Comparison of ENCODE assay signal across 10 cellular contexts in the genomic region with DNA sequence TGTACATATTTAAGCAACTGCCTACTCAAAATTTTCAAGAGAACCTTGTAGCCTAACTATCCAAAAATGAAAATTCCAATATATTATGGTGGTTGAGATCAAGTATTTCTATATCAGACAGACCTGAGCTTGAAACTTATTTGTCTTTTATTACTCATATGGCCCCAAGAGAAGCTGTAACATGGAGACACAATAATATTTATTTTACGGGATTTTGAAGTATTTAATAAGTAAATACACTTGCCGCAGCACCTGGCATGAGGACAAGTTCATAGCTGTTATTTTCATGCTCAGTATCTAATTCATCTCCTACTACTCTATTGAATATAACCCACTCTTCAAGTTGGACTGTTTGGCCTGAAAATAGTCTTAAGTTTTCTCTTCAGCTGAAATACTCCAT. TPM values are rescaled to one million over a fixed set of nuclear protein-coding genes. Genes with fewer than 3 reads are reported as not detected.
A peak's percentile ranks its signal among the peaks of the same experiment; 100 is the strongest.
DNase-seq lines count a peak whose midpoint lies in the region; ATAC-seq lines count a peak whose summit lies in the region.
"Had no signal": no experiment of that assay in that cellular context is flagged by ENCODE, and none has a peak within 500 bp of the region (broad histone marks: within the 10 kb centered on the region; RNA-seq: fewer than 3 reads in every experiment).

No MANE protein-coding gene starts in this region.

- no peak overlapping the region for H2AFZ ChIP-seq in mesenchymal stem cell (ENCODE audit: low read depth, low read length)

- H3K27me3 Mint-ChIP-seq in activated naive CD8-positive, alpha-beta T cell = no peaks in the 10 kb centered on the region
- peaks cover 2% of the 10 kb centered on the region for H3K27me3 Mint-ChIP-seq in activated naive CD8-positive, alpha-beta T cell treated with anti-CD3 and anti-CD28 coated beads, Interleukin-2, amount 50 U/mL, for 24 hours

- no peak overlapping the region for H2BK15ac ChIP-seq in mesenchymal stem cell (ENCODE audit: low read depth, poor library complexity, severe bottlenecking)

- H4K91ac ChIP-seq in mesenchymal stem cell (ENCODE audit: low read length) = no peak overlapping the region

- H3K36me3 Mint-ChIP-seq in activated naive CD8-positive, alpha-beta T cell = peaks cover 2% of the 10 kb centered on the region
- no peaks in the 10 kb centered on the region for H3K36me3 Mint-ChIP-seq in activated naive CD8-positive, alpha-beta T cell treated with anti-CD3 and anti-CD28 coated beads, Interleukin-2, amount 50 U/mL, for 24 hours (ENCODE audit: low read depth)

- DNase-seq in activated naive CD8-positive, alpha-beta T cell treated with anti-CD3 and anti-CD28 coated beads, Interleukin-2, amount 50 U/mL, for 24 hours = no peak
- DNase-seq in caudate nucleus (lab: John Stamatoyannopoulos, UW) = no peak
- DNase-seq in mesenchymal stem cell = no peak
- DNase-seq in stimulated activated CD4-positive, alpha-beta T cell treated with anti-CD3 and anti-CD28 coated beads, Interleukin-12 subunit alpha, Interleukin-12 subunit beta, amount 100 ng/mL, for 4 hours = no peak
- DNase-seq: NCI-H345, T-helper 1 cell had no signal

- peaks cover 2% of the 10 kb centered on the region for H3K4me1 Mint-ChIP-seq in activated naive CD8-positive, alpha-beta T cell (ENCODE audit: low read depth)
- peaks cover 2% of the 10 kb centered on the region for H3K4me1 Mint-ChIP-seq in activated naive CD8-positive, alpha-beta T cell treated with anti-CD3 and anti-CD28 coated beads, Interleukin-2, amount 50 U/mL, for 24 hours

- H3K27ac ChIP-seq in caudate nucleus (ENCODE audit: low read depth, low read length) = peak overlapping the region; percentile 60
- H3K27ac ChIP-seq in mesenchymal stem cell (ENCODE audit: low read length, poor library complexity, severe bottlenecking) = no peak overlapping the region
- peak overlapping the region; percentile 79 for H3K27ac ChIP-seq in urinary bladder (ENCODE audit: low read depth)

- peak overlapping the region; percentile 55 for H3K4me3 Mint-ChIP-seq in activated naive CD8-positive, alpha-beta T cell
- H3K4me3 Mint-ChIP-seq in activated naive CD8-positive, alpha-beta T cell treated with anti-CD3 and anti-CD28 coated beads, Interleukin-2, amount 50 U/mL, for 24 hours = no peak overlapping the region

- H3K9me3 Mint-ChIP-seq in activated naive CD8-positive, alpha-beta T cell (ENCODE audit: low read depth) = no peaks in the 10 kb centered on the region
- no peaks in the 10 kb centered on the region for H3K9me3 Mint-ChIP-seq in activated naive CD8-positive, alpha-beta T cell treated with anti-CD3 and anti-CD28 coated beads, Interleukin-2, amount 50 U/mL, for 24 hours

- H3K23ac ChIP-seq in mesenchymal stem cell (ENCODE audit: low read length in 2 of 2) = no peak overlapping the region

- peaks cover 18% of the 10 kb centered on the region for H3K79me1 ChIP-seq in mesenchymal stem cell (replicated peaks; ENCODE audit: low read length, poor library complexity, severe bottlenecking)

- H3K14ac ChIP-seq in mesenchymal stem cell (ENCODE audit: low read length in 2 of 2) = no peak overlapping the region

- H2AK5ac ChIP-seq in mesenchymal stem cell (ENCODE audit: low read length, severe bottlenecking) = no peak overlapping the region

- H3K36me3 ChIP-seq in mesenchymal stem cell (ENCODE audit: control insufficient read depth in 1 of 2, insufficient read depth in 2 of 2, low read depth in 1 of 2, low read length in 2 of 2) = no peaks in the 10 kb centered on the region
- no peaks in the 10 kb centered on the region for H3K36me3 ChIP-seq in urinary bladder (ENCODE audit: insufficient read depth)

- H3K4ac ChIP-seq in mesenchymal stem cell (ENCODE audit: low read depth in 1 of 2, low read length in 2 of 2) = no peak overlapping the region

- peaks cover 3% of the 10 kb centered on the region for H3K4me1 ChIP-seq in mesenchymal stem cell (ENCODE audit: control insufficient read depth, insufficient read depth, low read depth, low read length)
- no peaks in the 10 kb centered on the region for H3K4me1 ChIP-seq in urinary bladder (ENCODE audit: insufficient read depth)

- no peaks in the 10 kb centered on the region for H3K27me3 ChIP-seq in mesenchymal stem cell (ENCODE audit: control insufficient read depth in 1 of 2, insufficient read depth in 1 of 2, low read length in 2 of 2)

- H4K8ac ChIP-seq in mesenchymal stem cell (ENCODE audit: low read length) = no peak overlapping the region

- H3K9ac ChIP-seq in mesenchymal stem cell (ENCODE audit: low read length) = peak overlapping the region; percentile 90

- no peaks in the 10 kb centered on the region for H3K9me3 ChIP-seq in mesenchymal stem cell (ENCODE audit: control insufficient read depth, low read length)

- 80% methylated on average over 1 of the region's 2 CpGs for WGBS in mesenchymal stem cell
- WGBS in urinary bladder = 24% methylated on average over 2 of the region's 2 CpGs

- no peak overlapping the region for H3K18ac ChIP-seq in mesenchymal stem cell (ENCODE audit: low read depth in 1 of 2, low read length in 2 of 2)

- H2BK12ac ChIP-seq in mesenchymal stem cell (ENCODE audit: low read length in 2 of 2) = no peak overlapping the region

- H2BK120ac ChIP-seq in mesenchymal stem cell (ENCODE audit: low read depth, low read length) = no peak overlapping the region

- no peak overlapping the region for H3K27ac Mint-ChIP-seq in activated naive CD8-positive, alpha-beta T cell
- no peak overlapping the region for H3K27ac Mint-ChIP-seq in activated naive CD8-positive, alpha-beta T cell treated with anti-CD3 and anti-CD28 coated beads, Interleukin-2, amount 50 U/mL, for 24 hours

- H3K4me3 ChIP-seq in mesenchymal stem cell (ENCODE audit: insufficient read depth in 1 of 2, low read depth in 1 of 2, low read length in 2 of 2) = peak overlapping the region in 1 of 2 experiments; percentile 72
- H3K4me3 ChIP-seq in urinary bladder (ENCODE audit: low read depth, low read length) = no peak overlapping the region

- no peak overlapping the region for H2BK5ac ChIP-seq in mesenchymal stem cell (ENCODE audit: low read depth, low read length, poor library complexity, severe bottlenecking)

- no peak for ATAC-seq in activated naive CD8-positive, alpha-beta T cell treated with anti-CD3 and anti-CD28 coated beads, Interleukin-2, amount 50 U/mL, for 24 hours
- ATAC-seq in GM18861 (IDR thresholded peaks at IDR 0.05; ENCODE audit: unreplicated experiment) = no peak
- ATAC-seq in GM19467 (IDR thresholded peaks at IDR 0.05; ENCODE audit: unreplicated experiment) = no peak

- no peak overlapping the region for H3K4me2 ChIP-seq in mesenchymal stem cell (ENCODE audit: low read length, poor library complexity, severe bottlenecking)

RNA-seq across cellular contexts. Expression of gene PTPRK, which starts 28.0 kb away (rescaled TPM):
- 48.5 TPM for polyA plus RNA-seq in mesenchymal stem cell (2013, experiment 1 of 2)
- 49.0 TPM for polyA plus RNA-seq in mesenchymal stem cell (2013, experiment 2 of 2)
- 134 TPM for total RNA-seq in urinary bladder
- polyA plus RNA-seq in urinary bladder = 26.7 TPM
